ENCODE assay signal across 8 cellular contexts in the genomic region with DNA sequence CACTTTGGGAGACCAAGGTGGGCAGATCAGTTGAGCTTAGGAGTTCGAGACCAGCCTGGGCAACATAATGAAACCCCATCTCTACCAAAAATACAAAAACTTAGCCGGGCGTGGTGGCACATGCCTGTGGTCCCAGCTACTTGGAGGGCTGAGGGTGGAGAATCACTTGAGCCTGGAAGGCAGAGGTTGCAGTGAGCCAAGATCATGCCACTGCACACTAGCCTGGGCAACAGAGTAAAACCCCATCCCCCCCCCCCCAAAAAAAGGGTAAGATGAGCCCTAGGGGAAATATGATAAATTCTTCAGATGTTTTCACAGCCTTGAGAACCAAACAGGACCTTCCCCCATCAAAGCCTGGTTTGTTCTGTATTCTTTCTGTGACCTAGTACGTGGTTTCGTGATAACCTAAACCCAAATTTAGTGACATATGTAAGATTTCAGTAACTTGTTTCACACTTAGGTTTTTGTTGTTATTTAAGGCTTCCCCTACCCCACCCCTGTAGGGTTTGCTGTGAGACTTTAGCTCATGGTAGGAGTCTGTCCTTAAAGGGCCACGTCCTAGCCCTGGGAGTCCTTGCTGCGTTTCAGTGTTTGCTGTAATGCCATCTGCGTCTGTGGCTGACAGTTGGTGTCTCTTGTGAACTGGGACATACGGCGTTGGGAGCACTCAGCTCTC. TPM values are rescaled to one million over a fixed set of nuclear protein-coding genes. Genes with fewer than 3 reads are reported as not detected.
DNase-seq lines count a peak whose midpoint lies in the region; ATAC-seq and TF ChIP-seq lines count a peak whose summit lies in the region.

No MANE protein-coding gene starts in this region.

- peak overlapping the region; percentile 84 for H3K4me2 ChIP-seq in OCI-LY3 (ENCODE audit: low read length)

- peaks cover 2% of the 10 kb centered on the region; the same call in 1 of the 2 replicates for H4K20me1 ChIP-seq in OCI-LY3 (ENCODE audit: insufficient read depth, low read length)

- peaks cover 4% of the 10 kb centered on the region for H3K36me3 Mint-ChIP-seq in osteocyte (ENCODE audit: unreplicated experiment)

- intact Hi-C loops in colonic mucosa (cut with DNase I): no loop called here

- H3K9ac ChIP-seq in OCI-LY3 (ENCODE audit: low read length) (peak overlapping the region; percentile 56), colonic mucosa (ENCODE audit: low read depth in 2 of 2, low read length in 2 of 2) (peak overlapping the region; percentile 31 to 56)

- H3K79me2 ChIP-seq in OCI-LY3 (ENCODE audit: low read length): peaks cover 39% of the 10 kb centered on the region

- no peaks in the 10 kb centered on the region for H3K9me3 Mint-ChIP-seq in osteocyte (ENCODE audit: unreplicated experiment)

- peaks cover 29% of the 10 kb centered on the region for H3K4me1 Mint-ChIP-seq in osteocyte (ENCODE audit: unreplicated experiment)

- peak; percentile 76 to 78 for ATAC-seq in activated CD4-positive, CD25-positive, alpha-beta regulatory T cell treated with anti-CD3 and anti-CD28 coated beads, Interleukin-2, amount 50 U/mL, for 24 hours
- peak; percentile 60 for ATAC-seq in HG02759 (IDR thresholded peaks at IDR 0.05; ENCODE audit: unreplicated experiment)

- H3K27me3 ChIP-seq in OCI-LY3 (ENCODE audit: low read depth, low read length) (no peaks in the 10 kb centered on the region), colonic mucosa (no peaks in the 10 kb centered on the region)

- H2AFZ ChIP-seq in OCI-LY3 (ENCODE audit: low read depth, low read length): peak overlapping the region; percentile 8; the same call in 1 of the 2 replicates

- H3K4me1 ChIP-seq in OCI-LY3 (ENCODE audit: low read length) (peaks cover 24% of the 10 kb centered on the region), colonic mucosa (peaks cover 4% of the 10 kb centered on the region)

- H3K36me3 ChIP-seq in OCI-LY3 (replicated peaks; ENCODE audit: low read depth, low read length) (peaks cover 13% of the 10 kb centered on the region), colonic mucosa (no peaks in the 10 kb centered on the region)

- H3K4me3 Mint-ChIP-seq in osteocyte (ENCODE audit: unreplicated experiment): peak overlapping the region; percentile 38

- TF ChIP-seq CTCF in OCI-LY3 (IDR thresholded peaks at IDR 0.05; ENCODE audit: low read depth, low read length) (no peak), colonic mucosa (IDR thresholded peaks at IDR 0.05) (no peak), osteocyte (IDR thresholded peaks at IDR 0.05) (no peak)

- H3K27me3 Mint-ChIP-seq in osteocyte (ENCODE audit: unreplicated experiment): no peaks in the 10 kb centered on the region

- H3K4me3 ChIP-seq in OCI-LY3 (ENCODE audit: low read length) (peak overlapping the region; percentile 44), colonic mucosa (no peak overlapping the region)

- H3K27ac ChIP-seq in OCI-LY3 (ENCODE audit: low read length): peak overlapping the region; percentile 75
- peak overlapping the region; percentile 72 for H3K27ac ChIP-seq in colonic mucosa

- H3K9me3 ChIP-seq in OCI-LY3 (ENCODE audit: insufficient read depth, low read length): no peaks in the 10 kb centered on the region
- no peaks in the 10 kb centered on the region for H3K9me3 ChIP-seq in colonic mucosa

- no peak for DNase-seq in activated CD4-positive, CD25-positive, alpha-beta regulatory T cell treated with anti-CD3 and anti-CD28 coated beads, Interleukin-2, amount 50 U/mL, for 72 hours
- no peak for DNase-seq in colonic mucosa
- no peak for DNase-seq in osteocyte (ENCODE audit: extremely low spot score, unreplicated experiment)
- no peak for DNase-seq in kidney tubule cell (ENCODE audit: low spot score)
- no peak for DNase-seq in SW 1271 (lab: John Stamatoyannopoulos, UW)

- H3K27ac Mint-ChIP-seq in osteocyte (ENCODE audit: unreplicated experiment): peak overlapping the region; percentile 96

RNA-seq across cellular contexts. Expression of gene MYO9B, which starts 49.6 kb away (rescaled TPM):
- total RNA-seq in colonic mucosa (10 to 100 TPM; 56.5 to 89.2 TPM), osteocyte (93.3 and 94.3 TPM in 2 replicates)

RNA-seq across cellular contexts. Expression of gene HAUS8, which starts 49.9 kb away (rescaled TPM):
- 10 to 100 TPM; 10.6 to 29.8 TPM for total RNA-seq in colonic mucosa
- 9.2 and 11.6 TPM in 2 replicates for total RNA-seq in osteocyte
